8 cellular contexts compared by ENCODE assay signal in the genomic region with DNA sequence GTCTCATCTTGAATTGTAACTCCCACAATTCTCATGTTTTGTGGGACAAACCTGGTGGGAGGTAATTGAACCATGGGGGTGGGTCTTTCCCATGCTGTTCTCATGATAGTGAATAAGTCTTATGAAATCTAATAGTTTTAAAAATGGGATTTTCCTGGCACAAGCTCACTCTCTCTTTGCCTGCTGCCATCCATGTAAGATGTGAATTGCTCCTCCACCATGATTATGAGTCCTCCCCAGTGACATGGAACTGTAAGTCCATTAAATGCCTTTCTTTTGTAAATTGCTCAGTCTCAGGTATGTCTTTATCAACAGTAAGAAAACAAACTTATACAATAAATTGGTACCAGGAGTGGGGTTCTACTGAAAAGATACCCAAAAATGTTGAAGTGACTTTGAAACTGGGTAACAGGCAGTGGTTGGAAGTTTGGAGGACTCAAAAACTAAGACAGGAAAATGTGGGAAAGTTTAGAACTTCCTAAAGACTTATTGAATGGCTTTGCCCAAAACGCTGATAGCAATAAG.
"Had no signal": no experiment of that assay in that cellular context is flagged by ENCODE, and none has a peak within 500 bp of the region (broad histone marks: within the 10 kb centered on the region; RNA-seq: fewer than 3 reads in every experiment).

No MANE protein-coding gene starts in this region.

- H3K4me1 Mint-ChIP-seq: IgD-negative memory B cell had no signal

- FAIRE-seq: HepG2, HTR-8/SVneo had no signal

- ATAC-seq: HepG2 had no signal

- H3K4me2 ChIP-seq: KMS-11 had no signal

- DNase-seq: IMR-90, KBM-7, KG1 had no signal

- H3K27ac Mint-ChIP-seq: IgD-negative memory B cell had no signal

- H3K27ac ChIP-seq: HL-60, KMS-11 had no signal

- H3K36me3 Mint-ChIP-seq: IgD-negative memory B cell had no signal

- H3K9ac ChIP-seq: KMS-11 had no signal
